13 cellular contexts compared by ENCODE assay signal in genomic region chr1:156742801-156743200, GRCh38. TPM values are rescaled to one million over a fixed set of nuclear protein-coding genes. Genes with fewer than 3 reads are reported as not detected.
DNase-seq lines count a peak whose midpoint lies in the region; ATAC-seq and TF ChIP-seq lines count a peak whose summit lies in the region.
"Had no signal": no experiment of that assay in that cellular context is flagged by ENCODE, and none has a peak within 500 bp of the region (broad histone marks: within the 10 kb centered on the region; RNA-seq: fewer than 3 reads in every experiment).

No MANE protein-coding gene starts in this region.

- H3K27ac ChIP-seq in GM23338 (ENCODE audit: low read depth), result peak overlapping the region; percentile 84; the same call in 1 of the 2 replicates
- H3K27ac ChIP-seq: VCaP had no signal

- H3K4me1 Mint-ChIP-seq in T-helper 1 cell treated with Interleukin-12 subunit alpha and Interleukin-12 subunit beta and Interleukin-4 antibody, amounts not matched to agents 30 μg/mL and 1 μg/mL, for 36 hours (ENCODE audit: low read depth), result peaks cover 49% of the 10 kb centered on the region
- H3K4me1 Mint-ChIP-seq in GM23338 (peaks cover 42% of the 10 kb centered on the region), nephron (peaks cover 52% of the 10 kb centered on the region)
- H3K4me1 Mint-ChIP-seq in activated T-helper 2 cell treated with anti-CD3 and anti-CD28 coated beads, Interferon-gamma antibody, Interleukin-2, Interleukin-4, amounts not matched to agents 10 μg/mL and 5 μg/mL and 100 μg/mL, durations not matched to agents 14 hours and 24 hours and 36 hours (ENCODE audit: low read depth), result peaks cover 38% of the 10 kb centered on the region

- no peak overlapping the region for H2AFZ ChIP-seq in GM23338

- no peaks in the 10 kb centered on the region for H3K27me3 ChIP-seq in GM23338 (ENCODE audit: insufficient read depth)

- H3K9me2 ChIP-seq in GM23338 (ENCODE audit: insufficient read depth), result no peaks in the 10 kb centered on the region
- H3K9me2 ChIP-seq: SK-N-SH had no signal

- peaks cover 32% of the 10 kb centered on the region for H3F3A ChIP-seq in GM23338 (replicated peaks; ENCODE audit: low read depth)

- H3K4me3 Mint-ChIP-seq in T-helper 1 cell treated with Interleukin-12 subunit alpha and Interleukin-12 subunit beta and Interleukin-4 antibody, amounts not matched to agents 30 μg/mL and 1 μg/mL, for 36 hours, result no peak overlapping the region
- H3K4me3 Mint-ChIP-seq in GM23338, result no peak overlapping the region; the same call in 2 of the 3 replicates
- H3K4me3 Mint-ChIP-seq in activated T-helper 2 cell treated with anti-CD3 and anti-CD28 coated beads, Interferon-gamma antibody, Interleukin-2, Interleukin-4, amounts not matched to agents 10 μg/mL and 5 μg/mL and 100 μg/mL, durations not matched to agents 14 hours and 24 hours and 36 hours (ENCODE audit: low read depth), result no peak overlapping the region
- H3K4me3 Mint-ChIP-seq in nephron, result peak overlapping the region in 2 of 3 experiments; percentile 34 to 35

- no peaks in the 10 kb centered on the region for H3K9me3 Mint-ChIP-seq in T-helper 1 cell treated with Interleukin-12 subunit alpha and Interleukin-12 subunit beta and Interleukin-4 antibody, amounts not matched to agents 30 μg/mL and 1 μg/mL, for 36 hours
- H3K9me3 Mint-ChIP-seq in GM23338 (no peaks in the 10 kb centered on the region; the same call in 1 of the 3 replicates), nephron (no peaks in the 10 kb centered on the region)
- H3K9me3 Mint-ChIP-seq in activated T-helper 2 cell treated with anti-CD3 and anti-CD28 coated beads, Interferon-gamma antibody, Interleukin-2, Interleukin-4, amounts not matched to agents 10 μg/mL and 5 μg/mL and 100 μg/mL, durations not matched to agents 14 hours and 24 hours and 36 hours, result no peaks in the 10 kb centered on the region

- H3K4me1 ChIP-seq in GM23338 (ENCODE audit: insufficient read depth), result peaks cover 43% of the 10 kb centered on the region

- peak overlapping the region; percentile 55 for H3K27ac Mint-ChIP-seq in T-helper 1 cell treated with Interleukin-12 subunit alpha and Interleukin-12 subunit beta and Interleukin-4 antibody, amounts not matched to agents 30 μg/mL and 1 μg/mL, for 36 hours
- no peak overlapping the region; the same call in 1 of the 2 replicates for H3K27ac Mint-ChIP-seq in GM23338
- H3K27ac Mint-ChIP-seq in activated T-helper 2 cell treated with anti-CD3 and anti-CD28 coated beads, Interferon-gamma antibody, Interleukin-2, Interleukin-4, amounts not matched to agents 10 μg/mL and 5 μg/mL and 100 μg/mL, durations not matched to agents 14 hours and 24 hours and 36 hours, result peak overlapping the region; percentile 92
- H3K27ac Mint-ChIP-seq in nephron, result peak overlapping the region; percentile 94 to 96 (median 96)

- DNase-seq in T-helper 1 cell (no peak), GM23338 (ENCODE audit: low spot score) (no peak), mesenteric fat pad (ENCODE audit: low spot score) (no peak)
- DNase-seq in activated T-helper 2 cell treated with anti-CD3 and anti-CD28 coated beads, Interferon-gamma antibody, Interleukin-2, Interleukin-4, amounts not matched to agents 10 μg/mL and 5 μg/mL and 100 μg/mL, durations not matched to agents 14 hours and 24 hours and 36 hours (ENCODE audit: low spot score), result no peak
- no peak for DNase-seq in stimulated activated CD4-positive, alpha-beta T cell treated with anti-CD3 and anti-CD28 coated beads, Interleukin-4, amount 100 ng/mL, for 1 hour
- DNase-seq: amniotic stem cell, glutamatergic neuron, NCI-H1436, SK-N-SH had no signal

- TF ChIP-seq CTCF in GM23338 (conservative IDR thresholded peaks at IDR 0.05; ENCODE audit: low read depth in 2 of 2), result no peak
- no peak for TF ChIP-seq CTCF in nephron (IDR thresholded peaks at IDR 0.05; ENCODE audit: unreplicated experiment in 3 of 3)

- H3K36me3 Mint-ChIP-seq in T-helper 1 cell treated with Interleukin-12 subunit alpha and Interleukin-12 subunit beta and Interleukin-4 antibody, amounts not matched to agents 30 μg/mL and 1 μg/mL, for 36 hours (ENCODE audit: low read depth), result peaks cover 44% of the 10 kb centered on the region
- H3K36me3 Mint-ChIP-seq in GM23338 (ENCODE audit: low read depth) (peaks cover 52% of the 10 kb centered on the region), nephron (ENCODE audit: low read depth) (peaks cover 22% of the 10 kb centered on the region)
- H3K36me3 Mint-ChIP-seq in activated T-helper 2 cell treated with anti-CD3 and anti-CD28 coated beads, Interferon-gamma antibody, Interleukin-2, Interleukin-4, amounts not matched to agents 10 μg/mL and 5 μg/mL and 100 μg/mL, durations not matched to agents 14 hours and 24 hours and 36 hours (ENCODE audit: low read depth), result peaks cover 77% of the 10 kb centered on the region

- ATAC-seq in GM23338 (no peak), HG02588 (IDR thresholded peaks at IDR 0.05; ENCODE audit: unreplicated experiment) (no peak)

- H3K4me3 ChIP-seq in GM23338, result no peak overlapping the region

- H3K79me2 ChIP-seq in GM23338 (replicated peaks; ENCODE audit: insufficient read depth), result peaks cover 34% of the 10 kb centered on the region

- H4K20me1 ChIP-seq in GM23338 (replicated peaks; ENCODE audit: insufficient read depth), result peaks cover 9% of the 10 kb centered on the region

- no peak overlapping the region for H3K4me2 ChIP-seq in GM23338
- H3K4me2 ChIP-seq: SK-N-SH had no signal

- H3K27me3 Mint-ChIP-seq in T-helper 1 cell treated with Interleukin-12 subunit alpha and Interleukin-12 subunit beta and Interleukin-4 antibody, amounts not matched to agents 30 μg/mL and 1 μg/mL, for 36 hours (ENCODE audit: low read depth), result no peaks in the 10 kb centered on the region
- H3K27me3 Mint-ChIP-seq in GM23338 (ENCODE audit: insufficient read depth, low read depth, poor library complexity), result peaks cover 38% of the 10 kb centered on the region
- no peaks in the 10 kb centered on the region for H3K27me3 Mint-ChIP-seq in activated T-helper 2 cell treated with anti-CD3 and anti-CD28 coated beads, Interferon-gamma antibody, Interleukin-2, Interleukin-4, amounts not matched to agents 10 μg/mL and 5 μg/mL and 100 μg/mL, durations not matched to agents 14 hours and 24 hours and 36 hours (ENCODE audit: low read depth)
- no peaks in the 10 kb centered on the region for H3K27me3 Mint-ChIP-seq in nephron (ENCODE audit: low read depth)

- H3K36me3 ChIP-seq in GM23338 (ENCODE audit: insufficient read depth), result peaks cover 5% of the 10 kb centered on the region; the same call in 1 of the 2 replicates

- intact Hi-C loops in activated T-helper 2 cell treated with anti-CD3 and anti-CD28 coated beads, Interferon-gamma antibody, Interleukin-2, Interleukin-4, amounts not matched to agents 10 μg/mL and 5 μg/mL and 100 μg/mL, durations not matched to agents 14 hours and 24 hours and 36 hours (cut with micrococcal nuclease), result no loop called here

RNA-seq across cellular contexts. Expression of gene MRPL24, which starts 1.9 kb away (rescaled TPM):
- total RNA-seq in GM23338 (2014; rRNA removed; shearing (Covaris generic)), result 18.8 and 23.8 TPM in 2 replicates
- 45.7 and 52.4 TPM in 2 replicates for polyA plus RNA-seq in GM23338 (2016; fragmentation: Nextera tagmentation; extraction: Ambion mirVana)
- total RNA-seq in activated T-helper 2 cell treated with anti-CD3 and anti-CD28 coated beads, Interferon-gamma antibody, Interleukin-2, Interleukin-4, amounts not matched to agents 10 μg/mL and 5 μg/mL and 100 μg/mL, durations not matched to agents 14 hours and 24 hours and 36 hours, result 116 and 124 TPM in 2 replicates
- 89.6 TPM for total RNA-seq in mesenteric fat pad

RNA-seq across cellular contexts. Expression of gene HDGF, which starts 8.7 kb away (rescaled TPM):
- 230 and 251 TPM in 2 replicates for total RNA-seq in GM23338 (2014; rRNA removed; shearing (Covaris generic))
- polyA plus RNA-seq in GM23338 (2016; fragmentation: Nextera tagmentation; extraction: Ambion mirVana), result 106 and 126 TPM in 2 replicates
- 359 and 360 TPM in 2 replicates for total RNA-seq in activated T-helper 2 cell treated with anti-CD3 and anti-CD28 coated beads, Interferon-gamma antibody, Interleukin-2, Interleukin-4, amounts not matched to agents 10 μg/mL and 5 μg/mL and 100 μg/mL, durations not matched to agents 14 hours and 24 hours and 36 hours
- 154 TPM for total RNA-seq in mesenteric fat pad

RNA-seq across cellular contexts. Expression of gene ISG20L2, which starts 14.2 kb away (rescaled TPM):
- 34.9 and 50.9 TPM in 2 replicates for total RNA-seq in GM23338 (2014; rRNA removed; shearing (Covaris generic))
- polyA plus RNA-seq in GM23338 (2016; fragmentation: Nextera tagmentation; extraction: Ambion mirVana), result 22.2 and 23.1 TPM in 2 replicates
- 52.2 and 57.4 TPM in 2 replicates for total RNA-seq in activated T-helper 2 cell treated with anti-CD3 and anti-CD28 coated beads, Interferon-gamma antibody, Interleukin-2, Interleukin-4, amounts not matched to agents 10 μg/mL and 5 μg/mL and 100 μg/mL, durations not matched to agents 14 hours and 24 hours and 36 hours
- total RNA-seq in mesenteric fat pad, result 24.4 TPM

RNA-seq across cellular contexts. Expression of gene METTL25B, which starts 14.5 kb away (rescaled TPM):
- 12.9 and 18.3 TPM in 2 replicates for total RNA-seq in GM23338 (2014; rRNA removed; shearing (Covaris generic))
- 18.1 and 21.1 TPM in 2 replicates for polyA plus RNA-seq in GM23338 (2016; fragmentation: Nextera tagmentation; extraction: Ambion mirVana)
- 37.3 and 45.2 TPM in 2 replicates for total RNA-seq in activated T-helper 2 cell treated with anti-CD3 and anti-CD28 coated beads, Interferon-gamma antibody, Interleukin-2, Interleukin-4, amounts not matched to agents 10 μg/mL and 5 μg/mL and 100 μg/mL, durations not matched to agents 14 hours and 24 hours and 36 hours
- 20.0 TPM for total RNA-seq in mesenteric fat pad

RNA-seq across cellular contexts. Expression of gene PRCC, which starts 24.5 kb away (rescaled TPM):
- 58.6 and 72.9 TPM in 2 replicates for total RNA-seq in GM23338 (2014; rRNA removed; shearing (Covaris generic))
- 65.3 and 66.2 TPM in 2 replicates for polyA plus RNA-seq in GM23338 (2016; fragmentation: Nextera tagmentation; extraction: Ambion mirVana)
- 94.8 and 110 TPM in 2 replicates for total RNA-seq in activated T-helper 2 cell treated with anti-CD3 and anti-CD28 coated beads, Interferon-gamma antibody, Interleukin-2, Interleukin-4, amounts not matched to agents 10 μg/mL and 5 μg/mL and 100 μg/mL, durations not matched to agents 14 hours and 24 hours and 36 hours
- 64.4 TPM for total RNA-seq in mesenteric fat pad

Comparison
In these comparisons a context has a peak if more than half of its experiments do, and no peak if none do; other contexts are left out.
1. H3K4me3 Mint-ChIP-seq: peak in nephron (2 of 3); none in T-helper 1 cell treated with Interleukin-12 subunit alpha and Interleukin-12 subunit beta and Interleukin-4 antibody, amounts not matched to agents 30 μg/mL and 1 μg/mL, for 36 hours (single experiment), GM23338 (single experiment) and activated T-helper 2 cell treated with anti-CD3 and anti-CD28 coated beads, Interferon-gamma antibody, Interleukin-2, Interleukin-4, amounts not matched to agents 10 μg/mL and 5 μg/mL and 100 μg/mL, durations not matched to agents 14 hours and 24 hours and 36 hours (single experiment).